ENCODE assay signal across 21 cellular contexts in the genomic region with DNA sequence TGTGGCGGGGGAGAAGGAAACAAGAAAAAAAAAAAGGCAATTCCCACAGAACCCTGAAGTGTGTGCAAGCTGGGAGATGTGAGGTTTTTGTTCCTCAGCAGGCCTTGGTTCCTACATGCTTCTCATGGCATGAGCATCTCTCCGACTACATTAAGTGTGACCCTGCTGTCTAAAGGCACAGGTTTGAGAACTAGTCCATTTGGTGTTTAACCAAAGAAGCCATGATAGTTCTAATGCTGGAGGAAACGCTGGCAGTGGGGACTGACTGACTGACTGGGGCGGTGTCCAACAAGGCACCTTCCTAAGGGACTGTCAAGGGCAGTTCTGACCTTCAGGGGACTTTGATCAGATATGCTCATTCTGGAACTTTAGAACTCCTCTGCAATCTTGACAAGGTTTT. TPM values are rescaled to one million over a fixed set of nuclear protein-coding genes. Genes with fewer than 3 reads are reported as not detected.
DNase-seq lines count a peak whose midpoint lies in the region; ATAC-seq and TF ChIP-seq lines count a peak whose summit lies in the region.
"Had no signal": no experiment of that assay in that cellular context is flagged by ENCODE, and none has a peak within 500 bp of the region (broad histone marks: within the 10 kb centered on the region; RNA-seq: fewer than 3 reads in every experiment).

No MANE protein-coding gene starts in this region.

- peaks cover 23% of the 10 kb centered on the region for H3K4me1 Mint-ChIP-seq in activated naive CD8-positive, alpha-beta T cell treated with anti-CD3 and anti-CD28 coated beads, Interleukin-2, amount 50 U/mL, for 24 hours
- peaks cover 12% of the 10 kb centered on the region for H3K4me1 Mint-ChIP-seq in activated naive CD8-positive, alpha-beta T cell treated with anti-CD3 and anti-CD28 coated beads for 36 hours
- peaks cover 12% of the 10 kb centered on the region for H3K4me1 Mint-ChIP-seq in type B pancreatic cell (ENCODE audit: unreplicated experiment)

- peaks cover 61% of the 10 kb centered on the region for H3K36me3 ChIP-seq in MM.1S (replicated peaks; ENCODE audit: insufficient read depth, low read length)

- H3K9me3 ChIP-seq in MM.1S (replicated peaks; ENCODE audit: insufficient read depth, low read length), result no peaks in the 10 kb centered on the region
- H3K9me3 ChIP-seq: BLaER1 treated with 17β-estradiol and CSF1 and Interleukin-3, amounts not matched to agents 10 nM and 100 nM; HAP-1 had no signal

- peaks cover 93% of the 10 kb centered on the region for H3K79me2 ChIP-seq in MM.1S (ENCODE audit: low read length)

- H3K9me2 ChIP-seq in MM.1S (replicated peaks; ENCODE audit: insufficient read depth, low read length), result no peaks in the 10 kb centered on the region

- H3K4me3 Mint-ChIP-seq in activated naive CD8-positive, alpha-beta T cell treated with anti-CD3 and anti-CD28 coated beads, Interleukin-2, amount 50 U/mL, for 24 hours, result no peak overlapping the region
- H3K4me3 Mint-ChIP-seq in activated naive CD8-positive, alpha-beta T cell treated with anti-CD3 and anti-CD28 coated beads for 36 hours, result no peak overlapping the region
- H3K4me3 Mint-ChIP-seq in type B pancreatic cell, result no peak overlapping the region
- H3K4me3 Mint-ChIP-seq: CD8-positive, alpha-beta T cell had no signal

- H3F3A ChIP-seq in MM.1S (ENCODE audit: insufficient read depth, low read length), result peaks cover 89% of the 10 kb centered on the region

- peak overlapping the region; percentile 100 for H3K27ac ChIP-seq in MM.1S (ENCODE audit: low read length)
- H3K27ac ChIP-seq: BLaER1 treated with 17β-estradiol and CSF1 and Interleukin-3, amounts not matched to agents 10 nM and 100 nM; SK-N-MC had no signal

- H3K4me1 ChIP-seq in MM.1S (ENCODE audit: low read length), result peaks cover 44% of the 10 kb centered on the region

- peak overlapping the region; percentile 22 for H3K27ac Mint-ChIP-seq in activated naive CD8-positive, alpha-beta T cell treated with anti-CD3 and anti-CD28 coated beads, Interleukin-2, amount 50 U/mL, for 24 hours
- H3K27ac Mint-ChIP-seq in activated naive CD8-positive, alpha-beta T cell treated with anti-CD3 and anti-CD28 coated beads for 36 hours, result no peak overlapping the region
- no peak overlapping the region for H3K27ac Mint-ChIP-seq in type B pancreatic cell
- H3K27ac Mint-ChIP-seq: CD8-positive, alpha-beta T cell had no signal

- H3K9me3 Mint-ChIP-seq in activated naive CD8-positive, alpha-beta T cell treated with anti-CD3 and anti-CD28 coated beads, Interleukin-2, amount 50 U/mL, for 24 hours, result no peaks in the 10 kb centered on the region
- H3K9me3 Mint-ChIP-seq in activated naive CD8-positive, alpha-beta T cell treated with anti-CD3 and anti-CD28 coated beads for 36 hours, result no peaks in the 10 kb centered on the region
- H3K9me3 Mint-ChIP-seq in type B pancreatic cell, result no peaks in the 10 kb centered on the region
- H3K9me3 Mint-ChIP-seq: CD8-positive, alpha-beta T cell had no signal

- no peaks in the 10 kb centered on the region for H3K27me3 Mint-ChIP-seq in activated naive CD8-positive, alpha-beta T cell treated with anti-CD3 and anti-CD28 coated beads, Interleukin-2, amount 50 U/mL, for 24 hours
- no peaks in the 10 kb centered on the region for H3K27me3 Mint-ChIP-seq in activated naive CD8-positive, alpha-beta T cell treated with anti-CD3 and anti-CD28 coated beads for 36 hours
- peaks cover 2% of the 10 kb centered on the region for H3K27me3 Mint-ChIP-seq in type B pancreatic cell

- H3K4me3 ChIP-seq in MM.1S (ENCODE audit: low read length), result peak overlapping the region; percentile 94
- H3K4me3 ChIP-seq: BLaER1 treated with 17β-estradiol and CSF1 and Interleukin-3, amounts not matched to agents 10 nM and 100 nM; HAP-1; SK-N-MC had no signal

- no peak for ATAC-seq in activated naive CD8-positive, alpha-beta T cell treated with anti-CD3 and anti-CD28 coated beads, Interleukin-2, amount 50 U/mL, for 24 hours
- ATAC-seq in HG03469 (IDR thresholded peaks at IDR 0.05; ENCODE audit: unreplicated experiment), result no peak
- ATAC-seq: CD8-positive, alpha-beta T cell had no signal

- H2AFZ ChIP-seq in MM.1S (ENCODE audit: low read length), result no peak overlapping the region

- H3K4me2 ChIP-seq in MM.1S (ENCODE audit: low read depth, low read length), result peak overlapping the region; percentile 100

- no peak for DNase-seq in activated naive CD8-positive, alpha-beta T cell treated with anti-CD3 and anti-CD28 coated beads, Interleukin-2, amount 50 U/mL, for 24 hours
- no peak for DNase-seq in activated naive CD8-positive, alpha-beta T cell treated with anti-CD3 and anti-CD28 coated beads for 36 hours
- DNase-seq in MM.1S (peak; percentile 43), dermis blood vessel endothelial cell (peak; percentile 13), type B pancreatic cell (ENCODE audit: extremely low spot score, unreplicated experiment) (peak; percentile 24), ecto neural progenitor cell (ENCODE audit: low spot score) (no peak)
- no peak for DNase-seq in activated CD4-positive, alpha-beta T cell treated with anti-CD3 and anti-CD28 coated beads for 4 hours
- DNase-seq: 8988T; CD8-positive, alpha-beta T cell; DMS153; NCI-H1694; NCI-H2081; NCI-H2171; NCI-H345; NCI-H524; NCI-H82; SHP77 had no signal

- H4K20me1 ChIP-seq in MM.1S (ENCODE audit: insufficient read depth, low read length), result no peaks in the 10 kb centered on the region

- H3K36me3 Mint-ChIP-seq in activated naive CD8-positive, alpha-beta T cell treated with anti-CD3 and anti-CD28 coated beads, Interleukin-2, amount 50 U/mL, for 24 hours (ENCODE audit: low read depth), result peaks cover 34% of the 10 kb centered on the region
- H3K36me3 Mint-ChIP-seq in activated naive CD8-positive, alpha-beta T cell treated with anti-CD3 and anti-CD28 coated beads for 36 hours, result peaks cover 19% of the 10 kb centered on the region
- H3K36me3 Mint-ChIP-seq in type B pancreatic cell, result peaks cover 23% of the 10 kb centered on the region

- no peaks in the 10 kb centered on the region for H3K27me3 ChIP-seq in MM.1S (replicated peaks; ENCODE audit: insufficient read depth, low read length)
- H3K27me3 ChIP-seq: BLaER1 treated with 17β-estradiol and CSF1 and Interleukin-3, amounts not matched to agents 10 nM and 100 nM had no signal

- TF ChIP-seq CTCF in MM.1S (IDR thresholded peaks at IDR 0.05; ENCODE audit: low read length), result no peak
- TF ChIP-seq CTCF in type B pancreatic cell (conservative IDR thresholded peaks at IDR 0.05), result no peak

- peak overlapping the region; percentile 100 for H3K9ac ChIP-seq in MM.1S (ENCODE audit: low read length)

RNA-seq across cellular contexts. Expression of gene TXNDC5, which starts 3.8 kb away (rescaled TPM):
- 10 to 100 TPM; 62.1 to 65.0 TPM for total RNA-seq in activated naive CD8-positive, alpha-beta T cell treated with anti-CD3 and anti-CD28 coated beads for 36 hours
- 2,879 and 3,040 TPM in 2 replicates for total RNA-seq in dermis blood vessel endothelial cell
- total RNA-seq in type B pancreatic cell (ENCODE audit: low replicate concordance), result 91.5 and 94.9 TPM in 2 replicates

Comparison
In these comparisons a context has a peak if more than half of its experiments do, and no peak if none do; other contexts are left out.
1. DNase-seq: peak in MM.1S (single experiment), dermis blood vessel endothelial cell (single experiment) and type B pancreatic cell (single experiment); none in activated naive CD8-positive, alpha-beta T cell treated with anti-CD3 and anti-CD28 coated beads, Interleukin-2, amount 50 U/mL, for 24 hours (single experiment), activated naive CD8-positive, alpha-beta T cell treated with anti-CD3 and anti-CD28 coated beads for 36 hours (single experiment), activated CD4-positive, alpha-beta T cell treated with anti-CD3 and anti-CD28 coated beads for 4 hours (0 of 2) and ecto neural progenitor cell (single experiment).
2. RNA of gene TXNDC5, which starts 3.8 kb away (total RNA-seq): 2,879 to 3,040 TPM in dermis blood vessel endothelial cell; 91.5 to 94.9 TPM in type B pancreatic cell and 62.1 to 65.0 TPM in activated naive CD8-positive, alpha-beta T cell treated with anti-CD3 and anti-CD28 coated beads for 36 hours; every median in the first group is over 10 times any median in the second.